ENCODE assay signal across 16 cellular contexts in the genomic region with DNA sequence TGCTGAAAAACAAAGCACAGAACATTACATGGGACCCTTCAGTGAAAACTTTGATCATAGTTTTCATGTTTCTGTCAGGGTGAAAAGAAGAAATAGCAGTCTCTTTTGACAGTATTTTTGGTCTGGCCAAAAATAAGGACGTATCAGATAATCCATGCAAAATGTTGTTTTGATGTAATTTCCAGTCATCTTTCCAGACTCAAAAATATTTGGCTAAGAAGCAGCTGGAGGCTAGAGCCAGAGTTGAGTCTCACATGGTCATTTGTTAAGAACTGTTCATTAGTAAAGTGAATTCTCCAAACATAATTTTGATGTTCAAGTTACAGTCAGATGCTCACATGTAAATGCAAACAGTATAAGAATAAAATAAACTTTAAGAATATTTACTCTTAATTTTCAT.
A peak's percentile ranks its signal among the peaks of the same experiment; 100 is the strongest.
DNase-seq lines count a peak whose midpoint lies in the region; ATAC-seq and TF ChIP-seq lines count a peak whose summit lies in the region.
"Had no signal": no experiment of that assay in that cellular context is flagged by ENCODE, and none has a peak within 500 bp of the region (broad histone marks: within the 10 kb centered on the region; RNA-seq: fewer than 3 reads in every experiment).

No MANE protein-coding gene starts in this region.

- no peaks in the 10 kb centered on the region for H3K36me3 ChIP-seq in breast epithelium
- H3K36me3 ChIP-seq in gastroesophageal sphincter = no peaks in the 10 kb centered on the region
- no peaks in the 10 kb centered on the region for H3K36me3 ChIP-seq in parathyroid adenoma (ENCODE audit: control insufficient read depth, insufficient read depth, low read length)
- no peaks in the 10 kb centered on the region for H3K36me3 ChIP-seq in uterus
- H3K36me3 ChIP-seq: WERI-Rb-1 had no signal

- H3K9ac ChIP-seq in parathyroid adenoma = no peak overlapping the region

- H3K27ac ChIP-seq in breast epithelium = peak overlapping the region; percentile 29 to 45
- peak overlapping the region; percentile 84 to 96 (median 88) for H3K27ac ChIP-seq in gastroesophageal sphincter
- H3K27ac ChIP-seq in parathyroid adenoma = peak overlapping the region; percentile 24
- H3K27ac ChIP-seq in uterus = peak overlapping the region; percentile 40 to 75
- H3K27ac ChIP-seq: WERI-Rb-1 had no signal

- intact Hi-C loops in breast epithelium (cut with DNase I; ENCODE audit: low total_unique reads) = loop anchor here (5.0 kb wide), 1 partner anchor 41 kb away; no protein-coding TSS in a partner anchor
- intact Hi-C loops in uterus (cut with DNase I; ENCODE audit: low total_unique reads) = no loop called here

- no peak for TF ChIP-seq EP300 in gastroesophageal sphincter (IDR thresholded peaks at IDR 0.05)

- no peaks in the 10 kb centered on the region for H3K79me2 ChIP-seq in parathyroid adenoma

- no peak overlapping the region for H3K4me3 ChIP-seq in breast epithelium
- H3K4me3 ChIP-seq in gastroesophageal sphincter = no peak overlapping the region
- no peak overlapping the region for H3K4me3 ChIP-seq in parathyroid adenoma (ENCODE audit: low read depth, low read length)
- H3K4me3 ChIP-seq in uterus = no peak overlapping the region

- H3K4me1 ChIP-seq in breast epithelium (no peaks in the 10 kb centered on the region), gastroesophageal sphincter (peaks cover 5 to 31% (median 16%) of the 10 kb centered on the region in 3 donors), parathyroid adenoma (no peaks in the 10 kb centered on the region), uterus (peaks cover 0 to 9% of the 10 kb centered on the region in 2 donors)

- H2AFZ ChIP-seq in parathyroid adenoma = no peak overlapping the region

- ATAC-seq in gastroesophageal sphincter = no peak

- WGBS in gastroesophageal sphincter (ENCODE audit: low coverage in 1 of 2), 2 donors = 0 to 26% methylated on average over 1 of the region's 1 CpG

- no peak for TF ChIP-seq POLR2A in breast epithelium (IDR thresholded peaks at IDR 0.05)
- no peak for TF ChIP-seq POLR2A in gastroesophageal sphincter (IDR thresholded peaks at IDR 0.05)
- TF ChIP-seq POLR2A in uterus (IDR thresholded peaks at IDR 0.05) = no peak

- H3K27me3 ChIP-seq in breast epithelium = no peaks in the 10 kb centered on the region
- no peaks in the 10 kb centered on the region for H3K27me3 ChIP-seq in gastroesophageal sphincter
- H3K27me3 ChIP-seq in parathyroid adenoma (ENCODE audit: control insufficient read depth, insufficient read depth, low read length) = no peaks in the 10 kb centered on the region
- H3K27me3 ChIP-seq in uterus = no peaks in the 10 kb centered on the region

- DNase-seq in breast epithelium (ENCODE audit: low spot score in 2 of 2) = no peak
- DNase-seq in uterus = no peak
- no peak for DNase-seq in H4 (ENCODE audit: low spot score)
- DNase-seq in activated CD4-positive, alpha-beta T cell treated with anti-CD3 and anti-CD28 coated beads, Interleukin-2, amount 50 U/mL, for 4 hours = no peak
- DNase-seq in occipital lobe (lab: John Stamatoyannopoulos, UW) = no peak
- DNase-seq: amygdala; C1 segment of cervical spinal cord; DMS 273 treated with DMSO at 0.1 percent for 48 hours; HCEC 1CT; kidney glomerular epithelial cell; NCI-H146; NCI-H2227 treated with DMSO at 0.1 percent for 48 hours; stimulated activated CD4-positive, alpha-beta T cell treated with anti-CD3 and anti-CD28 coated beads, Interleukin-15, amount 100 ng/mL, for 24 hours; WERI-Rb-1 had no signal

- H3K9me3 ChIP-seq in breast epithelium (no peaks in the 10 kb centered on the region), gastroesophageal sphincter (no peaks in the 10 kb centered on the region), parathyroid adenoma (ENCODE audit: control insufficient read depth, low read length) (no peaks in the 10 kb centered on the region), uterus (no peaks in the 10 kb centered on the region)

- H3K4me2 ChIP-seq in parathyroid adenoma (ENCODE audit: low read length) = no peak overlapping the region

- TF ChIP-seq CTCF in breast epithelium (IDR thresholded peaks at IDR 0.05) (no peak), gastroesophageal sphincter (IDR thresholded peaks at IDR 0.05) (no peak), parathyroid adenoma (IDR thresholded peaks at IDR 0.05) (no peak), uterus (IDR thresholded peaks at IDR 0.05) (no peak)

Comparison
In these comparisons a context has a peak if more than half of its experiments do, and no peak if none do; other contexts are left out.
1. H3K27ac ChIP-seq: peak in every context shown above with its lines; median percentile 88 in gastroesophageal sphincter; 58 in uterus; 37 in breast epithelium; 24 in parathyroid adenoma.